10 cellular contexts compared by ENCODE assay signal in genomic region chr3:114221165-114221880, GRCh38. TPM values are rescaled to one million over a fixed set of nuclear protein-coding genes. Genes with fewer than 3 reads are reported as not detected.
DNase-seq lines count a peak whose midpoint lies in the region; ATAC-seq and TF ChIP-seq lines count a peak whose summit lies in the region.
"Had no signal": no experiment of that assay in that cellular context is flagged by ENCODE, and none has a peak within 500 bp of the region (broad histone marks: within the 10 kb centered on the region; RNA-seq: fewer than 3 reads in every experiment).

No MANE protein-coding gene starts in this region.

- no peak overlapping the region for H3K4me3 Mint-ChIP-seq in GM23338
- no peak overlapping the region for H3K4me3 Mint-ChIP-seq in activated naive CD4-positive, alpha-beta T cell treated with anti-CD3 and anti-CD28 coated beads, Interleukin-2, amount 50 U/mL, for 24 hours

- TF ChIP-seq CTCF in GM23338 (conservative IDR thresholded peaks at IDR 0.05; ENCODE audit: low read depth in 2 of 2): no peak

- H2AFZ ChIP-seq in GM23338: peak overlapping the region; percentile 56; the same call in 1 of the 2 replicates

- H3F3A ChIP-seq in GM23338 (replicated peaks; ENCODE audit: low read depth): no peaks in the 10 kb centered on the region

- H3K27ac ChIP-seq in GM23338 (ENCODE audit: low read depth): no peak overlapping the region

- no peaks in the 10 kb centered on the region for H3K79me2 ChIP-seq in GM23338 (replicated peaks; ENCODE audit: insufficient read depth)

- no peaks in the 10 kb centered on the region for H4K20me1 ChIP-seq in GM23338 (replicated peaks; ENCODE audit: insufficient read depth)

- no peak overlapping the region for H3K4me3 ChIP-seq in GM23338

- peaks cover 12% of the 10 kb centered on the region; the same call in 1 of the 2 replicates for H3K4me1 ChIP-seq in GM23338 (ENCODE audit: insufficient read depth)

- peaks cover 21% of the 10 kb centered on the region for H3K9me3 Mint-ChIP-seq in GM23338
- H3K9me3 Mint-ChIP-seq in activated naive CD4-positive, alpha-beta T cell treated with anti-CD3 and anti-CD28 coated beads, Interleukin-2, amount 50 U/mL, for 24 hours: peaks cover 18% of the 10 kb centered on the region

- H3K27ac Mint-ChIP-seq in GM23338: no peak overlapping the region
- H3K27ac Mint-ChIP-seq in activated naive CD4-positive, alpha-beta T cell treated with anti-CD3 and anti-CD28 coated beads, Interleukin-2, amount 50 U/mL, for 24 hours: peak overlapping the region; percentile 62

- no peaks in the 10 kb centered on the region for H3K27me3 ChIP-seq in GM23338 (ENCODE audit: insufficient read depth)

- H3K36me3 ChIP-seq in GM23338 (ENCODE audit: insufficient read depth): peaks cover 6% of the 10 kb centered on the region; the same call in 1 of the 2 replicates

- peaks cover 19% of the 10 kb centered on the region for H3K36me3 Mint-ChIP-seq in GM23338 (ENCODE audit: low read depth)
- H3K36me3 Mint-ChIP-seq in activated naive CD4-positive, alpha-beta T cell treated with anti-CD3 and anti-CD28 coated beads, Interleukin-2, amount 50 U/mL, for 24 hours: peaks cover 24% of the 10 kb centered on the region

- ATAC-seq in GM23338: no peak
- no peak for ATAC-seq in HG02642 (IDR thresholded peaks at IDR 0.05; ENCODE audit: poor library complexity, unreplicated experiment)

- peaks cover 11% of the 10 kb centered on the region for H3K27me3 Mint-ChIP-seq in GM23338 (ENCODE audit: insufficient read depth, low read depth, poor library complexity)
- H3K27me3 Mint-ChIP-seq in activated naive CD4-positive, alpha-beta T cell treated with anti-CD3 and anti-CD28 coated beads, Interleukin-2, amount 50 U/mL, for 24 hours: no peaks in the 10 kb centered on the region

- peaks cover 9% of the 10 kb centered on the region for H3K4me1 Mint-ChIP-seq in GM23338
- peaks cover 60% of the 10 kb centered on the region for H3K4me1 Mint-ChIP-seq in activated naive CD4-positive, alpha-beta T cell treated with anti-CD3 and anti-CD28 coated beads, Interleukin-2, amount 50 U/mL, for 24 hours

- DNase-seq in GM23338 (ENCODE audit: low spot score) (no peak), T-helper 2 cell (peak in 4 of 5 experiments; percentile 18 to 95 (median 50)), AG08395 (ENCODE audit: low spot score) (no peak), T1000 (lab: John Stamatoyannopoulos, UW) (no peak), DMS153 (lab: John Stamatoyannopoulos, UW) (no peak)
- DNase-seq in stimulated activated CD4-positive, alpha-beta T cell treated with anti-CD3 and anti-CD28 coated beads, Interleukin-2, amount 100 ng/mL, for 4 hours (ENCODE audit: low read depth): peak; percentile 24
- DNase-seq: NCI-H1105 treated with DMSO at 0.1 percent for 48 hours had no signal

- H3K9me2 ChIP-seq in GM23338 (ENCODE audit: insufficient read depth): peaks cover 19% of the 10 kb centered on the region

- no peak overlapping the region for H3K4me2 ChIP-seq in GM23338

TF ChIP-seq in GM23338, 12 proteins besides CTCF, POLR2A, EP300 and RAD21 (continues in another document):
- TF ChIP-seq ZNF462 (CRISPR knock-in tag; IDR thresholded peaks at IDR 0.05) (no peak), EZH2 (IDR thresholded peaks at IDR 0.05; ENCODE audit: low read depth, unreplicated experiment) (no peak), EZH2phosphoT487 (IDR thresholded peaks at IDR 0.05; ENCODE audit: unreplicated experiment) (no peak), REST (IDR thresholded peaks at IDR 0.05; ENCODE audit: unreplicated experiment) (no peak), ZNF114 (CRISPR knock-in tag; IDR thresholded peaks at IDR 0.05) (no peak)

RNA-seq across cellular contexts. Expression of gene ZNF80, which starts 16.1 kb away (rescaled TPM):
- not detected in 2 replicates for total RNA-seq in GM23338 (2014; rRNA removed; shearing (Covaris generic))
- not detected in 2 replicates for polyA plus RNA-seq in GM23338 (2016; fragmentation: Nextera tagmentation; extraction: Ambion mirVana)
- total RNA-seq: glomerular endothelial cell had no signal

RNA-seq across cellular contexts. Expression of gene DRD3, which starts 42.5 kb away (rescaled TPM):
- total RNA-seq in GM23338 (2014; rRNA removed; shearing (Covaris generic)): 0.21 and 0.70 TPM in 2 replicates
- polyA plus RNA-seq in GM23338 (2016; fragmentation: Nextera tagmentation; extraction: Ambion mirVana): 0.65 TPM in 1 of 2 replicates, not detected in the other
- total RNA-seq: glomerular endothelial cell had no signal

Comparison
In these comparisons a context has a peak if more than half of its experiments do, and no peak if none do; other contexts are left out.
1. DNase-seq: peak in T-helper 2 cell (4 of 5) and stimulated activated CD4-positive, alpha-beta T cell treated with anti-CD3 and anti-CD28 coated beads, Interleukin-2, amount 100 ng/mL, for 4 hours (single experiment); none in GM23338 (single experiment), AG08395 (single experiment), T1000 (single experiment) and DMS153 (single experiment).